In genomic region chr16:700684-701584, GRCh38 we compare ENCODE assay signal across 11 cellular contexts. TPM values are rescaled to one million over a fixed set of nuclear protein-coding genes. Genes with fewer than 3 reads are reported as not detected.
DNase-seq lines count a peak whose midpoint lies in the region; ATAC-seq and TF ChIP-seq lines count a peak whose summit lies in the region.
"Had no signal": no experiment of that assay in that cellular context is flagged by ENCODE, and none has a peak within 500 bp of the region (broad histone marks: within the 10 kb centered on the region; RNA-seq: fewer than 3 reads in every experiment).

No MANE protein-coding gene starts in this region.

- DNase-seq in EH (ENCODE audit: low read depth) = peak; percentile 30
- DNase-seq in SK-N-MC (ENCODE audit: low read depth, low spot score) = no peak
- no peak for DNase-seq in natural killer cell treated with Interleukin-12 subunit alpha and Interleukin-12 subunit beta and Interleukin-15 and Interleukin-18, amount 100 ng/mL, for 72 hours (ENCODE audit: low spot score)
- DNase-seq in NCI-H2029 (lab: John Stamatoyannopoulos, UW) = no peak
- DNase-seq: GF-D8 had no signal

- H3K4me3 ChIP-seq in SK-N-MC = 0 out of 2 replicates have a peak overlapping the region, but pooled peaks have one; percentile 30
- H3K4me3 ChIP-seq: ovary had no signal

- no peak for TF ChIP-seq CTCF in brain (conservative IDR thresholded peaks at IDR 0.05)

- peaks cover 4% of the 10 kb centered on the region for H3K36me3 Mint-ChIP-seq in brain
- H3K36me3 Mint-ChIP-seq in natural killer cell treated with Interleukin-12 subunit alpha and Interleukin-12 subunit beta and Interleukin-15 and Interleukin-18, amount 100 ng/mL, for 72 hours = no peaks in the 10 kb centered on the region
- H3K36me3 Mint-ChIP-seq: stimulated activated memory B cell treated with anti-CD40 and anti-IgM and Interleukin-4, amounts not matched to agents 10 μg/mL and 1 μg/mL and 100 μg/mL, for 72 hours had no signal

- no peak overlapping the region for H3K27ac Mint-ChIP-seq in brain
- no peak overlapping the region for H3K27ac Mint-ChIP-seq in natural killer cell treated with Interleukin-12 subunit alpha and Interleukin-12 subunit beta and Interleukin-15 and Interleukin-18, amount 100 ng/mL, for 72 hours
- H3K27ac Mint-ChIP-seq: stimulated activated memory B cell treated with anti-CD40 and anti-IgM and Interleukin-4, amounts not matched to agents 10 μg/mL and 1 μg/mL and 100 μg/mL, for 72 hours had no signal

- peak overlapping the region; percentile 33 to 72 (median 64) for H3K4me3 Mint-ChIP-seq in brain
- H3K4me3 Mint-ChIP-seq in natural killer cell treated with Interleukin-12 subunit alpha and Interleukin-12 subunit beta and Interleukin-15 and Interleukin-18, amount 100 ng/mL, for 72 hours = no peak overlapping the region
- H3K4me3 Mint-ChIP-seq: stimulated activated memory B cell treated with anti-CD40 and anti-IgM and Interleukin-4, amounts not matched to agents 10 μg/mL and 1 μg/mL and 100 μg/mL, for 72 hours had no signal

- H3K36me3 ChIP-seq in SK-N-MC (ENCODE audit: insufficient read depth, low read length) = no peaks in the 10 kb centered on the region
- H3K36me3 ChIP-seq: ovary had no signal

- H3K9me3 ChIP-seq in SK-N-MC (ENCODE audit: low read depth, low read length) = no peaks in the 10 kb centered on the region
- H3K9me3 ChIP-seq: ovary had no signal

- no peak overlapping the region for H3K9ac ChIP-seq in SK-N-MC (ENCODE audit: insufficient read length)

- no peak overlapping the region for H3K27ac ChIP-seq in SK-N-MC
- H3K27ac ChIP-seq: ovary had no signal

- H3K4me1 Mint-ChIP-seq in brain = peaks cover 24% of the 10 kb centered on the region
- H3K4me1 Mint-ChIP-seq in natural killer cell treated with Interleukin-12 subunit alpha and Interleukin-12 subunit beta and Interleukin-15 and Interleukin-18, amount 100 ng/mL, for 72 hours (ENCODE audit: low read depth in 2 of 2) = no peaks in the 10 kb centered on the region

- no peaks in the 10 kb centered on the region for H3K9me3 Mint-ChIP-seq in brain
- H3K9me3 Mint-ChIP-seq in natural killer cell treated with Interleukin-12 subunit alpha and Interleukin-12 subunit beta and Interleukin-15 and Interleukin-18, amount 100 ng/mL, for 72 hours = no peaks in the 10 kb centered on the region
- H3K9me3 Mint-ChIP-seq: stimulated activated memory B cell treated with anti-CD40 and anti-IgM and Interleukin-4, amounts not matched to agents 10 μg/mL and 1 μg/mL and 100 μg/mL, for 72 hours had no signal

- H3K27me3 Mint-ChIP-seq in brain = peaks cover 21% of the 10 kb centered on the region
- peaks cover 9% of the 10 kb centered on the region in 2 donors for H3K27me3 Mint-ChIP-seq in natural killer cell treated with Interleukin-12 subunit alpha and Interleukin-12 subunit beta and Interleukin-15 and Interleukin-18, amount 100 ng/mL, for 72 hours

- ATAC-seq in natural killer cell treated with Interleukin-12 subunit alpha and Interleukin-12 subunit beta and Interleukin-15 and Interleukin-18, amount 100 ng/mL, for 72 hours = peak; percentile 51 to 52
- ATAC-seq in GM19035 (IDR thresholded peaks at IDR 0.05; ENCODE audit: unreplicated experiment) (no peak), HG03196 (IDR thresholded peaks at IDR 0.05; ENCODE audit: unreplicated experiment) (no peak), HG03469 (IDR thresholded peaks at IDR 0.05; ENCODE audit: unreplicated experiment) (no peak)
- ATAC-seq: stimulated activated memory B cell treated with anti-CD40 and anti-IgM and Interleukin-4, amounts not matched to agents 10 μg/mL and 1 μg/mL and 100 μg/mL, for 72 hours had no signal

RNA-seq across cellular contexts. Expression of gene FBXL16, which starts 4.7 kb away (rescaled TPM):
- 188 TPM for polyA plus RNA-seq in brain (ENCODE audit: insufficient read depth, low read depth, low replicate concordance)
- total RNA-seq in natural killer cell treated with Interleukin-12 subunit alpha and Interleukin-12 subunit beta and Interleukin-15 and Interleukin-18, amount 100 ng/mL, for 72 hours = under 1 TPM in 1 of 2 donors, not detected in 1; 0.26 TPM

RNA-seq across cellular contexts. Expression of gene WDR24, which starts 10.7 kb away (rescaled TPM):
- 24.5 TPM for polyA plus RNA-seq in brain (ENCODE audit: insufficient read depth, low read depth, low replicate concordance)
- total RNA-seq in natural killer cell treated with Interleukin-12 subunit alpha and Interleukin-12 subunit beta and Interleukin-15 and Interleukin-18, amount 100 ng/mL, for 72 hours = 10 to 100 TPM; 15.7 to 25.0 TPM

RNA-seq across cellular contexts. Expression of gene METRN, which starts 14.0 kb away (rescaled TPM):
- 125 TPM for polyA plus RNA-seq in brain (ENCODE audit: insufficient read depth, low read depth, low replicate concordance)
- 10 to 100 TPM; 21.0 to 34.9 TPM for total RNA-seq in natural killer cell treated with Interleukin-12 subunit alpha and Interleukin-12 subunit beta and Interleukin-15 and Interleukin-18, amount 100 ng/mL, for 72 hours

RNA-seq across cellular contexts. Expression of gene JMJD8, which starts 16.8 kb away (rescaled TPM):
- polyA plus RNA-seq in brain (ENCODE audit: insufficient read depth, low read depth, low replicate concordance) = 69.1 TPM
- total RNA-seq in natural killer cell treated with Interleukin-12 subunit alpha and Interleukin-12 subunit beta and Interleukin-15 and Interleukin-18, amount 100 ng/mL, for 72 hours = 10 to 100 TPM; 31.2 to 53.4 TPM

RNA-seq across cellular contexts. Expression of gene ANTKMT, which starts 20.0 kb away (rescaled TPM):
- polyA plus RNA-seq in brain (ENCODE audit: insufficient read depth, low read depth, low replicate concordance) = 37.7 TPM
- 10 to 100 TPM; 29.1 to 37.9 TPM for total RNA-seq in natural killer cell treated with Interleukin-12 subunit alpha and Interleukin-12 subunit beta and Interleukin-15 and Interleukin-18, amount 100 ng/mL, for 72 hours

Comparison
In these comparisons a context has a peak if more than half of its experiments do, and no peak if none do; other contexts are left out.
1. ATAC-seq: peak in natural killer cell treated with Interleukin-12 subunit alpha and Interleukin-12 subunit beta and Interleukin-15 and Interleukin-18, amount 100 ng/mL, for 72 hours (2 of 2); none in GM19035 (single experiment), HG03196 (single experiment) and HG03469 (single experiment).